10 cellular contexts compared by ENCODE assay signal in genomic region chr3:36401056-36401455, GRCh38. TPM values are rescaled to one million over a fixed set of nuclear protein-coding genes. Genes with fewer than 3 reads are reported as not detected.
"Had no signal": no experiment of that assay in that cellular context is flagged by ENCODE, and none has a peak within 500 bp of the region (broad histone marks: within the 10 kb centered on the region; RNA-seq: fewer than 3 reads in every experiment).

No MANE protein-coding gene starts in this region.

- ATAC-seq: HCT116, HepG2 had no signal

- DNase-seq: GM23248, GOT3, H7, HFFc6, KBM-7 had no signal

- H3K36me3 ChIP-seq: HAP-1 had no signal

- H3K27me3 Mint-ChIP-seq: IgD-negative memory B cell had no signal

- H3K27ac ChIP-seq: GM23248, HL-60 had no signal

- H3K4me3 Mint-ChIP-seq: HFFc6, IgD-negative memory B cell had no signal

- H3K27ac Mint-ChIP-seq: HFFc6, IgD-negative memory B cell had no signal

- H3K4me3 ChIP-seq: GM23248, HAP-1 had no signal

- H3K4me1 Mint-ChIP-seq: IgD-negative memory B cell had no signal

- H3K36me3 Mint-ChIP-seq: IgD-negative memory B cell had no signal

- H3K9me3 ChIP-seq: HAP-1 had no signal

RNA-seq across cellular contexts. Expression of gene STAC, which starts 20.8 kb away (rescaled TPM):
- total RNA-seq: HepG2, HFFc6 had no signal
